27 cellular contexts compared by ENCODE assay signal in the genomic region with DNA sequence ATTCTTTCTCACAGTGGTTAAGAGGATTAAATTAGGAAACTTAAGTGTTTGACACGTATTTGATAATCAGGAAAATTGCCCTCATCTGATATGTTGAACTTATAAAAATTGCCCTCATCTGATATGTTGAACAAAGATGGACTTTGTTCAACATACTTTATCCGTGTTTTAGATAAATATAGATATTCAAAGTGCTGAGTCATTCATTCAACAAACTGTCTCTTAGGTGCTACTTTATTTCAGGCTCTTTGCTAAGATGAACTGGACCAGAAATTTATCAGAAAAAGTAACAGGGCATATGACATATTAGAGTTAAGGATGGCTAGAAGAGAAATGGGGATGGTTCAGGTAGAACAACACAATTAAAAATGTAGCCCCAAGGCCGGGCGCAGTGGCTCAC.
"Had no signal": no experiment of that assay in that cellular context is flagged by ENCODE, and none has a peak within 500 bp of the region (broad histone marks: within the 10 kb centered on the region; RNA-seq: fewer than 3 reads in every experiment).

No MANE protein-coding gene starts in this region.

- FAIRE-seq: endometrium had no signal

- H3K9me3 ChIP-seq: colonic mucosa, esophagus squamous epithelium, gastrocnemius medialis, heart right ventricle, left lung, lower lobe of right lung, mucosa of descending colon had no signal

- H3K4me3 ChIP-seq: colonic mucosa, esophagus squamous epithelium, gastrocnemius medialis, heart right ventricle, left lung, lower lobe of right lung, mucosa of descending colon had no signal

- H3K36me3 ChIP-seq: colonic mucosa, esophagus squamous epithelium, gastrocnemius medialis, heart right ventricle, left lung, lower lobe of right lung had no signal

- H3K27me3 ChIP-seq: colonic mucosa, esophagus squamous epithelium, gastrocnemius medialis, left lung had no signal

- ATAC-seq: effector memory CD8-positive, alpha-beta T cell; esophagus mucosa; gastrocnemius medialis; heart right ventricle; left cardiac atrium; left lung; left ventricle myocardium superior; lower lobe of right lung; mucosa of descending colon had no signal

- DNase-seq: colonic mucosa; cortex of kidney; effector CD8-positive, alpha-beta T cell; effector memory CD8-positive, alpha-beta T cell; endodermal cell; erythroblast; esophagus squamous epithelium; foreskin fibroblast; foreskin melanocyte; gastrocnemius medialis; glutamatergic neuron; head of caudate nucleus; heart right ventricle; hippocampal formation; islet precursor cell; kidney; kidney glomerular epithelial cell; left cardiac atrium; left lung; left ventricle myocardium superior; lower lobe of right lung; mesenchymal stem cell; mucosa of descending colon; naive B cell had no signal

- H3K4me1 ChIP-seq: colonic mucosa, esophagus squamous epithelium, gastrocnemius medialis, heart right ventricle, left lung, lower lobe of right lung had no signal

- H3K27ac ChIP-seq: colonic mucosa, epithelial cell of prostate, esophagus squamous epithelium, gastrocnemius medialis, heart right ventricle, left lung, lower lobe of right lung had no signal
